Comparison of ENCODE assay signal across 8 cellular contexts in genomic region chr12:22624908-22625646, GRCh38. TPM values are rescaled to one million over a fixed set of nuclear protein-coding genes. Genes with fewer than 3 reads are reported as not detected.
A peak's percentile ranks its signal among the peaks of the same experiment; 100 is the strongest.
DNase-seq lines count a peak whose midpoint lies in the region; ATAC-seq and TF ChIP-seq lines count a peak whose summit lies in the region.

TSS of gene ETNK1 (plus strand) at chr12:22625171. CDS start at chr12:22625431, 260 bp downstream.

- peaks cover 10% of the 10 kb centered on the region for H3K36me3 Mint-ChIP-seq in activated CD4-positive, alpha-beta T cell treated with anti-CD3 and anti-CD28 coated beads, Interleukin-2, amount 10 ng/mL, durations not matched to agents 7 days and 5 days (ENCODE audit: low read depth)

- POLR2A ChIA-PET in activated CD4-positive, alpha-beta T cell treated with anti-CD3 and anti-CD28 coated beads, Interleukin-2, amount 10 ng/mL, durations not matched to agents 7 days and 5 days (lab: Charles Lee): interaction anchor here (1.4 kb wide), 1 partner anchor 80 kb away, joined by 6 read pairs; the partner anchor contains the start of gene C2CD5

- peak; percentile 95 for TF ChIP-seq POLR2A in GM19099 (IDR thresholded peaks at IDR 0.05; ENCODE audit: extremely low read depth, insufficient read length, low read depth)

- no peaks in the 10 kb centered on the region for H3K9me3 Mint-ChIP-seq in activated CD4-positive, alpha-beta T cell treated with anti-CD3 and anti-CD28 coated beads, Interleukin-2, amount 10 ng/mL, durations not matched to agents 7 days and 5 days

- DNase-seq in Ammon's horn (ENCODE audit: low spot score): peak; percentile 97
- peak; percentile 86 for DNase-seq in NCI-H510A (lab: John Stamatoyannopoulos, UW)
- peak; percentile 82 for DNase-seq in activated CD4-positive, alpha-beta T cell treated with anti-CD3 and anti-CD28 coated beads, Interleukin-2, amount 10 ng/mL, durations not matched to agents 7 days and 5 days
- DNase-seq in cortex of kidney (lab: John Stamatoyannopoulos, UW): peak; percentile 81
- DNase-seq in left lobe of liver (ENCODE audit: low spot score): peak; percentile 98
- DNase-seq in stimulated activated CD4-positive, alpha-beta T cell treated with anti-CD3 and anti-CD28 coated beads, Interleukin-2, amount 100 ng/mL, for 4 hours (ENCODE audit: low read depth): peak; percentile 77

- ATAC-seq in HG03432 (IDR thresholded peaks at IDR 0.05; ENCODE audit: unreplicated experiment) (peak; percentile 99), left lobe of liver (peak; percentile 98)

- peaks cover 10% of the 10 kb centered on the region for H3K27me3 Mint-ChIP-seq in activated CD4-positive, alpha-beta T cell treated with anti-CD3 and anti-CD28 coated beads, Interleukin-2, amount 10 ng/mL, durations not matched to agents 7 days and 5 days

- peak within 1 kb of the TSS; percentile 90 for H3K4me3 Mint-ChIP-seq in activated CD4-positive, alpha-beta T cell treated with anti-CD3 and anti-CD28 coated beads, Interleukin-2, amount 10 ng/mL, durations not matched to agents 7 days and 5 days

- H3K4me1 Mint-ChIP-seq in activated CD4-positive, alpha-beta T cell treated with anti-CD3 and anti-CD28 coated beads, Interleukin-2, amount 10 ng/mL, durations not matched to agents 7 days and 5 days: peaks cover 36% of the 10 kb centered on the region

- peak within 1 kb of the TSS; percentile 96 for H3K27ac Mint-ChIP-seq in activated CD4-positive, alpha-beta T cell treated with anti-CD3 and anti-CD28 coated beads, Interleukin-2, amount 10 ng/mL, durations not matched to agents 7 days and 5 days

- CTCF ChIA-PET in activated CD4-positive, alpha-beta T cell treated with anti-CD3 and anti-CD28 coated beads, Interleukin-2, amount 10 ng/mL, durations not matched to agents 7 days and 5 days (lab: Charles Lee): interaction anchor here (0.7 to 1.7 kb wide), 6 partner anchors 10 to 496 kb away, joined by 3 to 6 read pairs (median 3); partner anchors contain the start of gene C2CD5

RNA-seq across cellular contexts. Expression of gene ETNK1, which starts in this region (rescaled TPM):
- 10 to 100 TPM; 66.9 to 72.0 TPM for total RNA-seq in activated CD4-positive, alpha-beta T cell treated with anti-CD3 and anti-CD28 coated beads, Interleukin-2, amount 10 ng/mL, durations not matched to agents 7 days and 5 days
- 28.3 TPM for total RNA-seq in left lobe of liver

Comparison
In these comparisons a context has a peak if more than half of its experiments do, and no peak if none do; other contexts are left out.
1. Peak in every context shown above with its lines: DNase-seq and ATAC-seq.